9 cellular contexts compared by ENCODE assay signal in the genomic region with DNA sequence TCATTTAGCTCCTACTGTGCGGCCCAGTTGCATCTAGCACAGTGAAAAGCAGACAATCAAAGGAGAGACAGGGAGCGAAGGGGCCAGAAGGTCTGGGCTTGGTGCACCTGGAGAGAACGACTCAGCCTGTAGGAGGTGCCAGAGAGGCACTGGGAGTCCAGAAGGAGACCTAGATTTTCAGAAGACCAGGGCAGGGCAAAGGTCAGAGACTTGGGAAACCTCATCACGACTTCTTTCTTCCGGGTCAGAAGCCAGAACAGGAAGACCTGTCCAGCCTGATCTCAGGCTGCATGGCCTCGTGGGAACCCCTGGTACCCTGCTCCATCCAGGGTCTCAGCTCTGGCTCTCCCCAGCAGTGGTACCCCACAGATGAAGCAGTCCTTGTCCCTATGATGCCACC. TPM values are rescaled to one million over a fixed set of nuclear protein-coding genes. Genes with fewer than 3 reads are reported as not detected.
DNase-seq lines count a peak whose midpoint lies in the region; ATAC-seq and TF ChIP-seq lines count a peak whose summit lies in the region.
"Had no signal": no experiment of that assay in that cellular context is flagged by ENCODE, and none has a peak within 500 bp of the region (broad histone marks: within the 10 kb centered on the region; RNA-seq: fewer than 3 reads in every experiment).

No MANE protein-coding gene starts in this region.

- H3K27ac ChIP-seq in parathyroid adenoma, result no peak overlapping the region

- in situ Hi-C loops in G401 (cut with HindIII; ENCODE audit: low sequenced_read_pairs), result no loop called here

- DNase-seq in DMS 273 (lab: John Stamatoyannopoulos, UW; ENCODE audit: unreplicated experiment) (peak; percentile 57), DMS 273 treated with DMSO at 0.1 percent for 48 hours (lab: John Stamatoyannopoulos, UW) (no peak), NAMALWA (ENCODE audit: low spot score) (peak; percentile 70), dermis blood vessel endothelial cell (peak; percentile 63), G401 (ENCODE audit: low spot score) (no peak)
- no peak for DNase-seq in stimulated activated CD4-positive, alpha-beta T cell treated with anti-CD3 and anti-CD28 coated beads, Interleukin-4, amount 100 ng/mL, for 24 hours
- DNase-seq: NCI-H1694 treated with DMSO at 0.1 percent for 48 hours had no signal

- peak; percentile 34 for TF ChIP-seq CTCF in parathyroid adenoma (IDR thresholded peaks at IDR 0.05)

- H2AFZ ChIP-seq in parathyroid adenoma, result no peak overlapping the region

- no peak overlapping the region for H3K9ac ChIP-seq in parathyroid adenoma

- peaks cover 80% of the 10 kb centered on the region for H3K79me2 ChIP-seq in parathyroid adenoma

- H3K36me3 ChIP-seq in parathyroid adenoma (ENCODE audit: control insufficient read depth, insufficient read depth, low read length), result no peaks in the 10 kb centered on the region

- H3K9me3 ChIP-seq in parathyroid adenoma (ENCODE audit: control insufficient read depth, low read length), result no peaks in the 10 kb centered on the region

- no peak overlapping the region for H3K4me3 ChIP-seq in parathyroid adenoma (ENCODE audit: low read depth, low read length)

- no peak overlapping the region for H3K4me2 ChIP-seq in parathyroid adenoma (ENCODE audit: low read length)

- H3K4me1 ChIP-seq in parathyroid adenoma, result peaks cover 27% of the 10 kb centered on the region

- H3K27me3 ChIP-seq in parathyroid adenoma (ENCODE audit: control insufficient read depth, insufficient read depth, low read length), result no peaks in the 10 kb centered on the region

- no peak for ATAC-seq in HG03432 (IDR thresholded peaks at IDR 0.05; ENCODE audit: unreplicated experiment)

RNA-seq across cellular contexts. Expression of gene AGAP3, which starts 5.2 kb away (rescaled TPM):
- 94.9 and 142 TPM in 2 replicates for total RNA-seq in dermis blood vessel endothelial cell
- 49.4 and 51.9 TPM in 2 replicates for total RNA-seq in G401 (2014; rRNA removed; shearing (Covaris generic))

RNA-seq across cellular contexts. Expression of gene TMUB1, which starts 8.1 kb away (rescaled TPM):
- 28.4 and 35.6 TPM in 2 replicates for total RNA-seq in dermis blood vessel endothelial cell
- total RNA-seq in G401 (2014; rRNA removed; shearing (Covaris generic)), result 94.3 and 112 TPM in 2 replicates

RNA-seq across cellular contexts. Expression of gene FASTK, which starts 10.8 kb away (rescaled TPM):
- total RNA-seq in dermis blood vessel endothelial cell, result 67.0 and 69.6 TPM in 2 replicates
- 57.2 and 62.9 TPM in 2 replicates for total RNA-seq in G401 (2014; rRNA removed; shearing (Covaris generic))

RNA-seq across cellular contexts. Expression of gene SLC4A2, which starts 32.0 kb away (rescaled TPM):
- 93.6 and 113 TPM in 2 replicates for total RNA-seq in dermis blood vessel endothelial cell
- 363 and 382 TPM in 2 replicates for total RNA-seq in G401 (2014; rRNA removed; shearing (Covaris generic))

RNA-seq across cellular contexts. Expression of gene CDK5, which starts 33.7 kb away (rescaled TPM):
- total RNA-seq in dermis blood vessel endothelial cell, result 14.1 and 17.6 TPM in 2 replicates
- total RNA-seq in G401 (2014; rRNA removed; shearing (Covaris generic)), result 18.5 and 25.3 TPM in 2 replicates

Comparison
In these comparisons a context has a peak if more than half of its experiments do, and no peak if none do; other contexts are left out.
1. DNase-seq: peak in DMS 273 (single experiment), NAMALWA (single experiment) and dermis blood vessel endothelial cell (single experiment); none in DMS 273 treated with DMSO at 0.1 percent for 48 hours (single experiment), stimulated activated CD4-positive, alpha-beta T cell treated with anti-CD3 and anti-CD28 coated beads, Interleukin-4, amount 100 ng/mL, for 24 hours (single experiment) and G401 (single experiment).